17 cellular contexts compared by ENCODE assay signal in the genomic region with DNA sequence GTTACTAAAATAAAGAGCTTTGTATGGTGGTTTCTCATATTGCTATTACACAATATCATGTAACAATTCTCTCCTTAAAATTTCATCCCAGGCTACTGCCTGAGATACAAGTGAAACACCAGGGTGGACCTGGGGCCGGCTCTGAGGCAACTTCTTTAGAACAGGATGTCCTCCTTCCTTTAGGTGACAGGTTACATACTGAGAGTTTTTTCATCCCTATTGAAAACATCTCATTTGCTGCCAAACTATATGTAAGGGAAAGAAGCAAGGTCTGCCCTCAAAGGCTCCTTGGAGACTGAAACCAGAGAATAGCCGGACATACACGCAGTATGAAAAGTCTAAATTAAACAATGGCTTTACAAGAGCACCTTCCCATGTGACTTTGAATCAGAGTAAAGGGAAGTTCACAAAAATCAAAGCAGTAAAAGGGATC.
A peak's percentile ranks its signal among the peaks of the same experiment; 100 is the strongest.
DNase-seq lines count a peak whose midpoint lies in the region; ATAC-seq and TF ChIP-seq lines count a peak whose summit lies in the region.
"Had no signal": no experiment of that assay in that cellular context is flagged by ENCODE, and none has a peak within 500 bp of the region (broad histone marks: within the 10 kb centered on the region; RNA-seq: fewer than 3 reads in every experiment).

No MANE protein-coding gene starts in this region.

- TF ChIP-seq CTCF in heart left ventricle (IDR thresholded peaks at IDR 0.05) (no peak), prostate gland (IDR thresholded peaks at IDR 0.05) (no peak)

- H3K4me1 ChIP-seq in heart left ventricle (peaks cover 0 to 43% (median 9%) of the 10 kb centered on the region in 12 donors), prostate gland (replicated peaks) (peaks cover 3% of the 10 kb centered on the region)

- DNase-seq in HT-29 (ENCODE audit: low spot score) (peak; percentile 50), UCSD-AML1 (lab: John Stamatoyannopoulos, UW; ENCODE audit: unreplicated experiment) (peak; percentile 10), heart left ventricle (peak in 4 of 5 donors; percentile 38 to 54 (median 48)), prostate gland (ENCODE audit: low spot score) (peak; percentile 63), NCI-H187 treated with DMSO at 0.1 percent for 48 hours (lab: John Stamatoyannopoulos, UW) (no peak), NCI-H526 treated with DMSO at 0.1 percent for 48 hours (lab: John Stamatoyannopoulos, UW) (no peak)
- DNase-seq in activated CD8-positive, alpha-beta memory T cell treated with anti-CD3 and anti-CD28 coated beads, Interleukin-2, amount 10 ng/mL, durations not matched to agents 7 days and 5 days = no peak
- DNase-seq: activated CD4-positive, alpha-beta T cell treated with anti-CD3 and anti-CD28 coated beads, Interleukin-2, amount 50 U/mL, for 4 hours; activated naive CD4-positive, alpha-beta T cell treated with anti-CD3 and anti-CD28 coated beads for 36 hours; CD8-positive, alpha-beta T cell; hippocampal formation; NCI-H774; stimulated activated CD4-positive, alpha-beta T cell treated with anti-CD3 and anti-CD28 coated beads, Interleukin-15, amount 100 ng/mL, for 24 hours; SW 1271 had no signal

- H3K9me3 Mint-ChIP-seq in activated CD8-positive, alpha-beta memory T cell treated with anti-CD3 and anti-CD28 coated beads, Interleukin-2, amount 10 ng/mL, durations not matched to agents 7 days and 5 days (ENCODE audit: low read depth) = no peaks in the 10 kb centered on the region
- H3K9me3 Mint-ChIP-seq: activated naive CD4-positive, alpha-beta T cell treated with anti-CD3 and anti-CD28 coated beads for 36 hours; CD8-positive, alpha-beta T cell; dendritic cell treated with granulocyte-macrophage colony-stimulating factor and Interleukin-4, amounts not matched to agents 40 ng/mL and 50 ng/mL, for 4 days had no signal

- peaks cover 23% of the 10 kb centered on the region for H3K4me1 Mint-ChIP-seq in activated CD8-positive, alpha-beta memory T cell treated with anti-CD3 and anti-CD28 coated beads, Interleukin-2, amount 10 ng/mL, durations not matched to agents 7 days and 5 days

- H3K36me3 ChIP-seq in heart left ventricle (no peaks in the 10 kb centered on the region), prostate gland (no peaks in the 10 kb centered on the region)

- CTCF ChIA-PET in activated CD8-positive, alpha-beta memory T cell treated with anti-CD3 and anti-CD28 coated beads, Interleukin-2, amount 10 ng/mL, durations not matched to agents 7 days and 5 days (lab: Charles Lee) = interaction anchor here (1.4 to 1.9 kb wide), 3 partner anchors 9 to 13 kb away, joined by 5 to 8 read pairs (median 5); no protein-coding TSS in a partner anchor

- H3K27ac ChIP-seq in heart left ventricle (peak overlapping the region; percentile 35 to 76 (median 60)), prostate gland (peak overlapping the region; percentile 61 to 77)
- H3K27ac ChIP-seq: KMS-11 had no signal

- H3K27ac Mint-ChIP-seq in activated CD8-positive, alpha-beta memory T cell treated with anti-CD3 and anti-CD28 coated beads, Interleukin-2, amount 10 ng/mL, durations not matched to agents 7 days and 5 days = no peak overlapping the region
- H3K27ac Mint-ChIP-seq: activated naive CD4-positive, alpha-beta T cell treated with anti-CD3 and anti-CD28 coated beads for 36 hours; CD8-positive, alpha-beta T cell; dendritic cell treated with granulocyte-macrophage colony-stimulating factor and Interleukin-4, amounts not matched to agents 40 ng/mL and 50 ng/mL, for 4 days had no signal

- no peak overlapping the region for H3K4me3 ChIP-seq in heart left ventricle
- no peak overlapping the region for H3K4me3 ChIP-seq in prostate gland

- TF ChIP-seq POLR2A in heart left ventricle (IDR thresholded peaks at IDR 0.05) (no peak), prostate gland (IDR thresholded peaks at IDR 0.05) (no peak)

- peaks cover 4% of the 10 kb centered on the region for H3K36me3 Mint-ChIP-seq in activated CD8-positive, alpha-beta memory T cell treated with anti-CD3 and anti-CD28 coated beads, Interleukin-2, amount 10 ng/mL, durations not matched to agents 7 days and 5 days
- H3K36me3 Mint-ChIP-seq: CD8-positive, alpha-beta T cell had no signal

- no peaks in the 10 kb centered on the region for H3K27me3 Mint-ChIP-seq in activated CD8-positive, alpha-beta memory T cell treated with anti-CD3 and anti-CD28 coated beads, Interleukin-2, amount 10 ng/mL, durations not matched to agents 7 days and 5 days
- H3K27me3 Mint-ChIP-seq: dendritic cell treated with granulocyte-macrophage colony-stimulating factor and Interleukin-4, amounts not matched to agents 40 ng/mL and 50 ng/mL, for 4 days had no signal

- no peaks in the 10 kb centered on the region for H3K9me3 ChIP-seq in heart left ventricle
- no peaks in the 10 kb centered on the region for H3K9me3 ChIP-seq in prostate gland

- intact Hi-C loops in heart left ventricle (cut with DNase I) (loop anchor here in 6 of 10 donors (2.0 to 10.0 kb wide), 6 partner anchors 80 to 158 kb away; a partner anchor contains a TSS), prostate gland (cut with DNase I) (no loop called here)

- H3K27me3 ChIP-seq in heart left ventricle (no peaks in the 10 kb centered on the region), prostate gland (replicated peaks; ENCODE audit: insufficient read depth) (no peaks in the 10 kb centered on the region)

- no peak overlapping the region for H3K4me3 Mint-ChIP-seq in activated CD8-positive, alpha-beta memory T cell treated with anti-CD3 and anti-CD28 coated beads, Interleukin-2, amount 10 ng/mL, durations not matched to agents 7 days and 5 days
- H3K4me3 Mint-ChIP-seq: activated naive CD4-positive, alpha-beta T cell treated with anti-CD3 and anti-CD28 coated beads for 36 hours; CD8-positive, alpha-beta T cell; dendritic cell treated with granulocyte-macrophage colony-stimulating factor and Interleukin-4, amounts not matched to agents 40 ng/mL and 50 ng/mL, for 4 days had no signal

- ATAC-seq in heart left ventricle (peak; percentile 83 to 97 (median 86)), HG02840 (IDR thresholded peaks at IDR 0.05; ENCODE audit: low FRiP score, unreplicated experiment) (no peak)
- no peak for ATAC-seq in activated CD8-positive, alpha-beta memory T cell treated with anti-CD3 and anti-CD28 coated beads, Interleukin-2, amount 10 ng/mL, durations not matched to agents 7 days and 5 days
- ATAC-seq: CD8-positive, alpha-beta T cell had no signal

- WGBS in heart left ventricle, 4 donors = 44 to 69% (median 52%) methylated on average over 3 of the region's 3 CpGs
- WGBS in prostate gland = 14% methylated on average over 3 of the region's 3 CpGs

Comparison
In these comparisons a context has a peak if more than half of its experiments do, and no peak if none do; other contexts are left out.
1. DNase-seq: peak in HT-29 (single experiment), UCSD-AML1 (single experiment), heart left ventricle (4 of 5) and prostate gland (single experiment); none in NCI-H187 treated with DMSO at 0.1 percent for 48 hours (single experiment), NCI-H526 treated with DMSO at 0.1 percent for 48 hours (single experiment) and activated CD8-positive, alpha-beta memory T cell treated with anti-CD3 and anti-CD28 coated beads, Interleukin-2, amount 10 ng/mL, durations not matched to agents 7 days and 5 days (single experiment).
2. ATAC-seq: peak in heart left ventricle (4 of 4); none in HG02840 (single experiment) and activated CD8-positive, alpha-beta memory T cell treated with anti-CD3 and anti-CD28 coated beads, Interleukin-2, amount 10 ng/mL, durations not matched to agents 7 days and 5 days (single experiment).